In the genomic region with DNA sequence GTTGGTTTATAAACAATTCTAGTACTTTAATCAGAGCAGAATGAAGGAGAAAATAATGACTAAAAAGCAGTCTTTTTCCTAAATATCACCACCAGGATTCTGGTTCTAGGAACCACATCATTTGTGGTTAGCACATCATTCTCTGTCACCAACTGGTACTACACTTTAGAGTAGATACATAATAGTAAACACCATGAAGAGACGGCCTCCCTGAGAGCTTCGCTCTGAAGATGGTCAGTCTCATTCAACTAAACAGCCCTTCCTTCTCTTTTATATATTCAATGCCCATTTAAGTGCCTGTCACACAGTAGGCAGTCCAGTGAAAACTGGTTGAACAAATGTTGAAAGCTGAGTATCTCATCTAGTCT, we compare ENCODE assay signal across 16 cellular contexts. TPM values are rescaled to one million over a fixed set of nuclear protein-coding genes. Genes with fewer than 3 reads are reported as not detected.
DNase-seq lines count a peak whose midpoint lies in the region; ATAC-seq, FAIRE-seq and TF ChIP-seq lines count a peak whose summit lies in the region.
"Had no signal": no experiment of that assay in that cellular context is flagged by ENCODE, and none has a peak within 500 bp of the region (broad histone marks: within the 10 kb centered on the region; RNA-seq: fewer than 3 reads in every experiment).

No MANE protein-coding gene starts in this region.

- no peak overlapping the region for H2BK120ac ChIP-seq in neuronal stem cell (ENCODE audit: low read depth, low read length)

- no peak overlapping the region for H3K14ac ChIP-seq in neuronal stem cell (ENCODE audit: low read length)

- H3K4me3 ChIP-seq in CD8-positive, alpha-beta memory T cell (ENCODE audit: low read length), result no peak overlapping the region
- H3K4me3 ChIP-seq in MM.1S (ENCODE audit: low read length) (no peak overlapping the region), GM12878 (no peak overlapping the region), PC-3 (ENCODE audit: low read length) (no peak overlapping the region), neuronal stem cell (ENCODE audit: low read length in 2 of 2) (no peak overlapping the region), suprapubic skin (no peak overlapping the region)
- H3K4me3 ChIP-seq: lung, tibial artery had no signal

- TF ChIP-seq RAD21 in GM12878 (IDR thresholded peaks at IDR 0.05; ENCODE audit: insufficient read depth, low read depth, low read length), result no peak

- H2BK15ac ChIP-seq in neuronal stem cell (ENCODE audit: low read length), result no peak overlapping the region

- H3K4me1 ChIP-seq in CD8-positive, alpha-beta memory T cell (ENCODE audit: insufficient read depth, low read length), result peaks cover 26% of the 10 kb centered on the region
- peaks cover 51% of the 10 kb centered on the region for H3K4me1 ChIP-seq in MM.1S (ENCODE audit: low read length)
- peaks cover 29% of the 10 kb centered on the region for H3K4me1 ChIP-seq in GM12878 (ENCODE audit: control insufficient read depth, insufficient read depth, low read length)
- H3K4me1 ChIP-seq in PC-3 (ENCODE audit: insufficient read depth, low read length), result peaks cover 19% of the 10 kb centered on the region
- no peaks in the 10 kb centered on the region for H3K4me1 ChIP-seq in neuronal stem cell (ENCODE audit: control insufficient read depth in 2 of 2, insufficient read depth in 1 of 2, low read depth in 1 of 2, low read length in 2 of 2)
- peaks cover 70% of the 10 kb centered on the region for H3K4me1 ChIP-seq in suprapubic skin

- H3K18ac ChIP-seq in neuronal stem cell (ENCODE audit: low read length), result no peak overlapping the region

- CTCF ChIA-PET in CD8-positive, alpha-beta memory T cell (lab: Charles Lee), result interaction anchor here (1.2 kb wide), 1 partner anchor 9 kb away, joined by 3 read pairs; no protein-coding TSS in a partner anchor
- CTCF ChIA-PET in GM12878 (lab: Yijun Ruan, JAX), result interaction anchor here (1.0 to 1.5 kb wide), 3 partner anchors 156 to 300 kb away, joined by 3 to 4 read pairs (median 4); no protein-coding TSS in a partner anchor
- CTCF ChIA-PET in PC-3 (lab: Charles Lee), result no interaction called here

- TF ChIP-seq CTCF in MM.1S (IDR thresholded peaks at IDR 0.05; ENCODE audit: low read length) (no peak), GM12878 (IDR thresholded peaks at IDR 0.05 in 2 of 3, conservative IDR thresholded peaks at IDR 0.05 in 1 of 3; ENCODE audit: control insufficient read depth in 2 of 3, extremely low read depth in 1 of 3, insufficient read depth in 1 of 3, low read depth in 3 of 3, low read length in 3 of 3) (no peak), PC-3 (conservative IDR thresholded peaks at IDR 0.05; ENCODE audit: low read depth, low read length) (no peak), suprapubic skin (IDR thresholded peaks at IDR 0.05) (no peak)

- H2BK5ac ChIP-seq in neuronal stem cell (ENCODE audit: low read length), result no peak overlapping the region

- ATAC-seq in GM12878, result 0 out of 3 replicates have a peak, but pooled peaks have one; percentile 4
- ATAC-seq in natural killer cell treated with Interleukin-12 subunit alpha and Interleukin-12 subunit beta and Interleukin-15 and Interleukin-18, amount 100 ng/mL, for 72 hours, result no peak
- ATAC-seq in PC-3, result no peak

- FAIRE-seq in GM12878 (lab: Jason Lieb, UNC), result no peak

- no peak overlapping the region for H3K9ac ChIP-seq in MM.1S (ENCODE audit: low read length)
- no peak overlapping the region for H3K9ac ChIP-seq in GM12878 (ENCODE audit: control insufficient read depth, insufficient read depth, low read length)
- H3K9ac ChIP-seq in PC-3 (ENCODE audit: low read length), result no peak overlapping the region
- no peak overlapping the region for H3K9ac ChIP-seq in neuronal stem cell (ENCODE audit: low read depth, low read length, poor library complexity)

- POLR2A ChIA-PET in CD8-positive, alpha-beta memory T cell (lab: Charles Lee), result no interaction called here
- POLR2A ChIA-PET in GM12878 (lab: Charles Lee), result interaction anchor here (1.2 kb wide), 1 partner anchor 30 kb away, joined by 3 read pairs; no protein-coding TSS in a partner anchor
- POLR2A ChIA-PET in PC-3 (lab: Charles Lee; ENCODE audit: unreplicated experiment), result no interaction called here

- H3F3A ChIP-seq in MM.1S (ENCODE audit: insufficient read depth, low read length), result peaks cover 90% of the 10 kb centered on the region
- H3F3A ChIP-seq in PC-3 (ENCODE audit: low read length, unreplicated experiment), result peaks cover 82% of the 10 kb centered on the region

- no peak overlapping the region for H4K91ac ChIP-seq in neuronal stem cell (ENCODE audit: low read depth, low read length, poor library complexity)

- peak overlapping the region in 7 of 8 donors; percentile 20 to 85 (median 49) for H3K27ac Mint-ChIP-seq in CD8-positive, alpha-beta memory T cell
- H3K27ac Mint-ChIP-seq in natural killer cell treated with Interleukin-12 subunit alpha and Interleukin-12 subunit beta and Interleukin-15 and Interleukin-18, amount 100 ng/mL, for 72 hours, result peak overlapping the region; percentile 32 to 85

- H3K27me3 Mint-ChIP-seq in CD8-positive, alpha-beta memory T cell, result no peaks in the 10 kb centered on the region
- no peaks in the 10 kb centered on the region for H3K27me3 Mint-ChIP-seq in natural killer cell treated with Interleukin-12 subunit alpha and Interleukin-12 subunit beta and Interleukin-15 and Interleukin-18, amount 100 ng/mL, for 72 hours

- H4K8ac ChIP-seq in neuronal stem cell (ENCODE audit: low read depth, low read length), result no peak overlapping the region

- TF ChIP-seq POLR2A in GM12878 (IDR thresholded peaks at IDR 0.05; ENCODE audit: low read depth, low read length) (no peak), suprapubic skin (IDR thresholded peaks at IDR 0.05) (no peak)

- H3K36me3 ChIP-seq in CD8-positive, alpha-beta memory T cell (ENCODE audit: insufficient read depth, low read length), result peaks cover 67% of the 10 kb centered on the region
- H3K36me3 ChIP-seq in MM.1S (replicated peaks; ENCODE audit: insufficient read depth, low read length) (peaks cover 56% of the 10 kb centered on the region), GM12878 (ENCODE audit: control insufficient read depth in 2 of 2, insufficient read depth in 2 of 2, low read length in 1 of 2) (peaks cover 4 to 46% of the 10 kb centered on the region in 2 experiments), PC-3 (ENCODE audit: low read depth, low read length) (peaks cover 79% of the 10 kb centered on the region), neuronal stem cell (replicated peaks in 1 of 2; ENCODE audit: control insufficient read depth in 2 of 2, insufficient read depth in 2 of 2, low read length in 2 of 2) (peaks cover 22 to 81% of the 10 kb centered on the region in 2 donors), suprapubic skin (peaks cover 77% of the 10 kb centered on the region)

- no peaks in the 10 kb centered on the region for H3K79me1 ChIP-seq in neuronal stem cell (ENCODE audit: low read depth, low read length)

- no peak for DNase-seq in CD8-positive, alpha-beta memory T cell
- peak; percentile 2 for DNase-seq in MM.1S
- no peak for DNase-seq in GM12878 (ENCODE audit: low read depth, low spot score)
- DNase-seq in natural killer cell treated with Interleukin-12 subunit alpha and Interleukin-12 subunit beta and Interleukin-15 and Interleukin-18, amount 100 ng/mL, for 72 hours (ENCODE audit: low spot score), result no peak
- DNase-seq in PC-3, result no peak
- no peak for DNase-seq in neuronal stem cell (ENCODE audit: low spot score)
- no peak for DNase-seq in suprapubic skin (ENCODE audit: low spot score in 2 of 2)
- DNase-seq: Calu3, hippocampal formation, NCI-H187 treated with DMSO at 0.1 percent for 48 hours, NCI-H748 treated with DMSO at 0.1 percent for 48 hours, Right ventricle myocardium superior, spleen, tibial artery had no signal

- H3K4me2 ChIP-seq in MM.1S (ENCODE audit: low read depth, low read length) (peak overlapping the region; percentile 24; the same call in 1 of the 2 replicates), GM12878 (ENCODE audit: control insufficient read depth, insufficient read depth) (peak overlapping the region; percentile 18; the same call in 1 of the 2 replicates), PC-3 (ENCODE audit: low read length) (no peak overlapping the region), neuronal stem cell (ENCODE audit: insufficient read depth, low read length, poor library complexity, severe bottlenecking) (no peak overlapping the region)

- no peaks in the 10 kb centered on the region for H3K9me3 ChIP-seq in CD8-positive, alpha-beta memory T cell (ENCODE audit: low read length)
- no peaks in the 10 kb centered on the region for H3K9me3 ChIP-seq in MM.1S (replicated peaks; ENCODE audit: insufficient read depth, low read length)
- H3K9me3 ChIP-seq in GM12878 (replicated peaks; ENCODE audit: control insufficient read depth, insufficient read depth, low read length), result no peaks in the 10 kb centered on the region
- H3K9me3 ChIP-seq in PC-3 (ENCODE audit: low read length), result no peaks in the 10 kb centered on the region
- H3K9me3 ChIP-seq in neuronal stem cell (replicated peaks in 1 of 2; ENCODE audit: control insufficient read depth in 2 of 2, insufficient read depth in 1 of 2, low read depth in 1 of 2, low read length in 2 of 2), result no peaks in the 10 kb centered on the region
- H3K9me3 ChIP-seq in suprapubic skin, result no peaks in the 10 kb centered on the region
- H3K9me3 ChIP-seq: spleen, tibial artery had no signal

- H3K23ac ChIP-seq in neuronal stem cell (ENCODE audit: low read depth, low read length, poor library complexity), result no peak overlapping the region

- H3K9me3 Mint-ChIP-seq in CD8-positive, alpha-beta memory T cell, result no peaks in the 10 kb centered on the region
- H3K9me3 Mint-ChIP-seq in natural killer cell treated with Interleukin-12 subunit alpha and Interleukin-12 subunit beta and Interleukin-15 and Interleukin-18, amount 100 ng/mL, for 72 hours, result no peaks in the 10 kb centered on the region

- SMC1A ChIA-PET in GM12878 (lab: Charles Lee; ENCODE audit: uncharacterized antibody, unreplicated experiment), result interaction anchor here (0.8 to 5.3 kb wide), 5 partner anchors 8 to 300 kb away, joined by 3 to 30 read pairs (median 3); a partner anchor contains a TSS

- no peaks in the 10 kb centered on the region for H3K27me3 ChIP-seq in CD8-positive, alpha-beta memory T cell (ENCODE audit: insufficient read depth, low read length, poor library complexity, severe bottlenecking)
- no peaks in the 10 kb centered on the region for H3K27me3 ChIP-seq in MM.1S (replicated peaks; ENCODE audit: insufficient read depth, low read length)
- no peaks in the 10 kb centered on the region for H3K27me3 ChIP-seq in GM12878 (replicated peaks in 1 of 2; ENCODE audit: control insufficient read depth in 2 of 2, insufficient read depth in 2 of 2, low read length in 1 of 2)
- H3K27me3 ChIP-seq in PC-3 (ENCODE audit: low read length), result no peaks in the 10 kb centered on the region
- H3K27me3 ChIP-seq in neuronal stem cell (ENCODE audit: control insufficient read depth in 3 of 3, insufficient read depth in 3 of 3, low read depth in 1 of 3, low read length in 3 of 3), result no peaks in the 10 kb centered on the region
- no peaks in the 10 kb centered on the region for H3K27me3 ChIP-seq in suprapubic skin
- H3K27me3 ChIP-seq: spleen, tibial artery had no signal

- H4K20me1 ChIP-seq in MM.1S (ENCODE audit: insufficient read depth, low read length), result peaks cover 4% of the 10 kb centered on the region; the same call in 1 of the 2 replicates
- no peaks in the 10 kb centered on the region for H4K20me1 ChIP-seq in GM12878 (ENCODE audit: control insufficient read depth, insufficient read depth)
- peaks cover 86% of the 10 kb centered on the region for H4K20me1 ChIP-seq in PC-3 (ENCODE audit: low read length)

- H2AK5ac ChIP-seq in neuronal stem cell (ENCODE audit: low read depth, low read length), result no peak overlapping the region

- WGBS in GM12878 (ENCODE audit: insufficient coverage, insufficient replicate concordance, low lambda C conversion rate, missing lambda C conversion rate), result 100% methylated on average over 2 of the region's 2 CpGs
- no CpG with 5 or more reads among the region's 2 CpGs for WGBS in neuronal stem cell (ENCODE audit: extremely low coverage in 2 of 2, insufficient read length in 2 of 2, insufficient replicate concordance in 1 of 2), 2 donors
- WGBS in suprapubic skin, result 83% methylated on average over 2 of the region's 2 CpGs

- H3K79me2 ChIP-seq in MM.1S (ENCODE audit: low read length), result peaks cover 27% of the 10 kb centered on the region
- peaks cover 21% of the 10 kb centered on the region for H3K79me2 ChIP-seq in GM12878 (ENCODE audit: control insufficient read depth, insufficient read depth, low read length)
- H3K79me2 ChIP-seq in PC-3 (ENCODE audit: low read length), result peaks cover 35% of the 10 kb centered on the region

- peaks cover 38 to 69% (median 55%) of the 10 kb centered on the region in 3 donors for H3K4me1 Mint-ChIP-seq in CD8-positive, alpha-beta memory T cell
- peaks cover 33 to 49% of the 10 kb centered on the region in 2 donors for H3K4me1 Mint-ChIP-seq in natural killer cell treated with Interleukin-12 subunit alpha and Interleukin-12 subunit beta and Interleukin-15 and Interleukin-18, amount 100 ng/mL, for 72 hours (ENCODE audit: low read depth in 2 of 2)

- BruUV-seq in GM12878 (replicated peaks; lab: Mats Ljungman, UMichigan), result no TSS peak
- BruUV-seq in PC-3 (replicated peaks; lab: Mats Ljungman, UMichigan), result no TSS peak

- H2AFZ ChIP-seq in MM.1S (ENCODE audit: low read length) (no peak overlapping the region), GM12878 (ENCODE audit: control insufficient read depth, low read depth, low read length) (no peak overlapping the region), PC-3 (ENCODE audit: low read length) (no peak overlapping the region), neuronal stem cell (ENCODE audit: low read length) (no peak overlapping the region)

- no peak overlapping the region for H2BK12ac ChIP-seq in neuronal stem cell (ENCODE audit: low read length)

- H3K36me3 Mint-ChIP-seq in CD8-positive, alpha-beta memory T cell, result peaks cover 23 to 79% (median 39%) of the 10 kb centered on the region in 3 donors
- H3K36me3 Mint-ChIP-seq in natural killer cell treated with Interleukin-12 subunit alpha and Interleukin-12 subunit beta and Interleukin-15 and Interleukin-18, amount 100 ng/mL, for 72 hours, result peaks cover 61% of the 10 kb centered on the region

- H3K9me2 ChIP-seq in MM.1S (replicated peaks; ENCODE audit: insufficient read depth, low read length) (no peaks in the 10 kb centered on the region), PC-3 (replicated peaks; ENCODE audit: low read length) (no peaks in the 10 kb centered on the region)

- intact Hi-C loops in GM12878 (cut with micrococcal nuclease; ENCODE audit: unreplicated experiment) (no loop called here), PC-3 (cut with micrococcal nuclease) (no loop called here)

- no peak for TF ChIP-seq EP300 in GM12878 (IDR thresholded peaks at IDR 0.05; ENCODE audit: borderline replicate concordance in 1 of 2, control insufficient read depth in 1 of 2, low read depth in 2 of 2, low read length in 2 of 2)
- no peak for TF ChIP-seq EP300 in suprapubic skin (IDR thresholded peaks at IDR 0.05)

- H3K4ac ChIP-seq in neuronal stem cell (ENCODE audit: low read length), result no peak overlapping the region

- in situ Hi-C loops in GM12878 (cut with MboI), result no loop called here

- RAD21 ChIA-PET in GM12878 (lab: Charles Lee; ENCODE audit: unreplicated experiment), result interaction anchor here (3.6 kb wide), 1 partner anchor 300 kb away, joined by 13 read pairs; no protein-coding TSS in a partner anchor

- no peak overlapping the region for H3K27ac ChIP-seq in CD8-positive, alpha-beta memory T cell (ENCODE audit: low read depth, low read length)
- H3K27ac ChIP-seq in MM.1S (ENCODE audit: low read length) (peak overlapping the region; percentile 51; the same call in 1 of the 2 replicates), GM12878 (ENCODE audit: control insufficient read depth, insufficient read depth) (no peak overlapping the region), PC-3 (ENCODE audit: low read length) (no peak overlapping the region), neuronal stem cell (replicated peaks; ENCODE audit: low read length) (no peak overlapping the region), suprapubic skin (no peak overlapping the region)
- H3K27ac ChIP-seq: VCaP had no signal

- H3K4me3 Mint-ChIP-seq in CD8-positive, alpha-beta memory T cell, result peak overlapping the region in 1 of 7 donors; percentile 29
- no peak overlapping the region for H3K4me3 Mint-ChIP-seq in natural killer cell treated with Interleukin-12 subunit alpha and Interleukin-12 subunit beta and Interleukin-15 and Interleukin-18, amount 100 ng/mL, for 72 hours

RNA-seq across cellular contexts. Expression of a gene that starts 10.9 kb away (rescaled TPM):
- 100 to 1,000 TPM; 198 to 202 TPM for total RNA-seq in CD8-positive, alpha-beta memory T cell
- 58.4 TPM for polyA plus RNA-seq in CD8-positive, alpha-beta memory T cell
- total RNA-seq in GM12878 (2013; cell fraction: nucleolus; rRNA removed), result 920 and 952 TPM in 2 replicates
- total RNA-seq in GM12878 (2014; rRNA removed) (117 and 156 TPM in 2 replicates), GM12878 (2014; rRNA removed; fragmentation: Illumina TruSeq; extraction: Trizol) (109 and 111 TPM in 2 replicates), GM12878 (2021) (112 and 118 TPM in 2 replicates), PC-3 (2014; rRNA removed) (214 and 232 TPM in 2 replicates), suprapubic skin (1,000 to 10,000 TPM in 1 of 4 donors, 100 to 1,000 TPM in 3; 632 to 1,386 (median 819) TPM)
- 21.8 TPM for polyA plus RNA-seq in GM12878 (2011; ENCODE audit: low read depth)
- polyA plus RNA-seq in GM12878 (2011; rRNA removed) (103 and 142 TPM in 2 replicates), GM12878 (2014; fragmentation: Illumina TruSeq; extraction: Trizol) (84.2 and 115 TPM in 2 replicates), GM12878 (2014; fragmentation: Nextera tagmentation; extraction: Ambion mirVana) (10 to 100 TPM; 36.2 to 47.3 TPM), GM12878 (2014; rRNA removed) (48.4 and 61.8 TPM in 2 replicates), GM12878 (2016; fragmentation: Nextera tagmentation; extraction: Ambion mirVana) (10 to 100 TPM; 69.2 to 75.3 TPM)
- polyA plus RNA-seq in GM12878 (2011; cell fraction: cytosol; rRNA removed), result 39.8 and 59.5 TPM in 2 replicates
- polyA plus RNA-seq in GM12878 (2011; cell fraction: nucleus; rRNA removed), result 187 and 191 TPM in 2 replicates
- 37.4 and 49.1 TPM in 2 replicates for polyA plus RNA-seq in GM12878 (2012)
- polyA minus RNA-seq in GM12878 (2011; rRNA and poly(A)+ RNA removed), result 84.7 and 105 TPM in 2 replicates
- polyA minus RNA-seq in GM12878 (2011; cell fraction: cytosol; rRNA and poly(A)+ RNA removed), result 40.1 and 47.0 TPM in 2 replicates
- 239 and 256 TPM in 2 replicates for polyA minus RNA-seq in GM12878 (2011; cell fraction: nucleus; rRNA and poly(A)+ RNA removed)
- 100 to 1,000 TPM; 129 to 192 TPM for total RNA-seq in natural killer cell treated with Interleukin-12 subunit alpha and Interleukin-12 subunit beta and Interleukin-15 and Interleukin-18, amount 100 ng/mL, for 72 hours
- 168 TPM for polyA plus RNA-seq in neuronal stem cell (2013, experiment 1 of 2)
- 171 TPM for polyA plus RNA-seq in neuronal stem cell (2013, experiment 2 of 2)

Comparison
In these comparisons a context has a peak if more than half of its experiments do, and no peak if none do; other contexts are left out.
1. H3K4me2 ChIP-seq: peak in MM.1S (single experiment) and GM12878 (single experiment); none in PC-3 (single experiment) and neuronal stem cell (single experiment).